In genomic region chr10:67302701-67303100, GRCh38 we compare ENCODE assay signal across 31 cellular contexts.
"Had no signal": no experiment of that assay in that cellular context is flagged by ENCODE, and none has a peak within 500 bp of the region (broad histone marks: within the 10 kb centered on the region; RNA-seq: fewer than 3 reads in every experiment).

No MANE protein-coding gene starts in this region.

- H3K4me3 Mint-ChIP-seq: naive thymus-derived CD8-positive, alpha-beta T cell; natural killer cell treated with Interleukin-12 subunit alpha and Interleukin-12 subunit beta and Interleukin-15 and Interleukin-18, amount 100 ng/mL, for 72 hours; nephron progenitor cell; neural crest cell; stimulated activated effector memory CD8-positive, alpha-beta T cell treated with anti-CD3 and anti-CD28 coated beads, Interleukin-12 subunit alpha, Interleukin-12 subunit beta, amount 100 ng/mL, for 72 hours; stimulated activated naive B cell treated with anti-CD40 and anti-IgM and Interleukin-4, amounts not matched to agents 10 μg/mL and 1 μg/mL and 100 μg/mL, for 72 hours; stimulated activated naive CD8-positive, alpha-beta T cell treated with anti-CD3 and anti-CD28 coated beads, Interleukin-15, amount 100 ng/mL, for 72 hours; type B pancreatic cell had no signal

- H3K27ac ChIP-seq: neutrophil, ovary, parathyroid adenoma, psoas muscle, right lobe of liver, sigmoid colon, suprapubic skin, testis, tibial artery, transverse colon, upper lobe of right lung, uterus had no signal

- H3K4me3 ChIP-seq: ovary, psoas muscle, right lobe of liver, sigmoid colon, suprapubic skin, testis, tibial artery, transverse colon, upper lobe of right lung, uterus had no signal

- H3K36me3 Mint-ChIP-seq: natural killer cell treated with Interleukin-12 subunit alpha and Interleukin-12 subunit beta and Interleukin-15 and Interleukin-18, amount 100 ng/mL, for 72 hours; stimulated activated effector memory CD8-positive, alpha-beta T cell treated with anti-CD3 and anti-CD28 coated beads, Interleukin-12 subunit alpha, Interleukin-12 subunit beta, amount 100 ng/mL, for 72 hours; stimulated activated naive B cell treated with anti-CD40 and anti-IgM and Interleukin-4, amounts not matched to agents 10 μg/mL and 1 μg/mL and 100 μg/mL, for 72 hours; type B pancreatic cell had no signal

- DNase-seq: naive thymus-derived CD8-positive, alpha-beta T cell; nephron progenitor cell; nucleus accumbens; ovary; posterior cingulate gyrus; psoas muscle; right cardiac atrium; right lobe of liver; sigmoid colon; small intestine; stimulated activated CD4-positive, alpha-beta T cell treated with anti-CD3 and anti-CD28 coated beads, Interleukin-15, amount 100 ng/mL, for 24 hours; stimulated activated CD4-positive, alpha-beta T cell treated with anti-CD3 and anti-CD28 coated beads, Interleukin-2, amount 100 ng/mL, for 24 hours; stimulated activated CD4-positive, alpha-beta T cell treated with anti-CD3 and anti-CD28 coated beads, Interleukin-2, amount 100 ng/mL, for 48 hours; stimulated activated CD4-positive, alpha-beta T cell treated with anti-CD3 and anti-CD28 coated beads, Interleukin-4, amount 100 ng/mL, for 24 hours; stimulated activated naive B cell treated with anti-CD40 and anti-IgM and Interleukin-4, amounts not matched to agents 10 μg/mL and 1 μg/mL and 100 μg/mL, for 72 hours; stimulated activated naive CD8-positive, alpha-beta T cell treated with anti-CD3 and anti-CD28 coated beads, Interleukin-15, amount 100 ng/mL, for 72 hours; stimulated activated naive CD8-positive, alpha-beta T cell treated with anti-CD3 and anti-CD28 coated beads, Interleukin-15, Interleukin-2, amounts not matched to agents 100 U/mL and 50 U/mL, for 24 hours; substantia nigra; testis; tibial artery; transverse colon; upper lobe of right lung; uterus had no signal

- H3K36me3 ChIP-seq: neutrophil, ovary, right lobe of liver, sigmoid colon, suprapubic skin, tibial artery, transverse colon, upper lobe of right lung, uterus had no signal

- H3K9me3 Mint-ChIP-seq: stimulated activated naive B cell treated with anti-CD40 and anti-IgM and Interleukin-4, amounts not matched to agents 10 μg/mL and 1 μg/mL and 100 μg/mL, for 72 hours had no signal

- H3K9me3 ChIP-seq: neutrophil, ovary, psoas muscle, right lobe of liver, sigmoid colon, suprapubic skin, testis, tibial artery, transverse colon, upper lobe of right lung, uterus had no signal

- H3K4me1 Mint-ChIP-seq: naive thymus-derived CD8-positive, alpha-beta T cell; neural crest cell; stimulated activated effector memory CD8-positive, alpha-beta T cell treated with anti-CD3 and anti-CD28 coated beads, Interleukin-12 subunit alpha, Interleukin-12 subunit beta, amount 100 ng/mL, for 72 hours; stimulated activated naive B cell treated with anti-CD40 and anti-IgM and Interleukin-4, amounts not matched to agents 10 μg/mL and 1 μg/mL and 100 μg/mL, for 72 hours; stimulated activated naive CD8-positive, alpha-beta T cell treated with anti-CD3 and anti-CD28 coated beads, Interleukin-15, amount 100 ng/mL, for 72 hours had no signal

- H3K27ac Mint-ChIP-seq: naive thymus-derived CD8-positive, alpha-beta T cell; natural killer cell treated with Interleukin-12 subunit alpha and Interleukin-12 subunit beta and Interleukin-15 and Interleukin-18, amount 100 ng/mL, for 72 hours; nephron progenitor cell; progenitor cell of endocrine pancreas; stimulated activated effector memory CD8-positive, alpha-beta T cell treated with anti-CD3 and anti-CD28 coated beads, Interleukin-12 subunit alpha, Interleukin-12 subunit beta, amount 100 ng/mL, for 72 hours; stimulated activated naive B cell treated with anti-CD40 and anti-IgM and Interleukin-4, amounts not matched to agents 10 μg/mL and 1 μg/mL and 100 μg/mL, for 72 hours; type B pancreatic cell had no signal

- H3K4me1 ChIP-seq: parathyroid adenoma, psoas muscle, right lobe of liver, sigmoid colon, suprapubic skin, testis, tibial artery, transverse colon, upper lobe of right lung, uterus had no signal

- H3K27me3 ChIP-seq: neutrophil, ovary, right lobe of liver, sigmoid colon, suprapubic skin, testis, tibial artery, transverse colon, upper lobe of right lung, uterus had no signal

- ATAC-seq: naive thymus-derived CD8-positive, alpha-beta T cell; natural killer cell treated with Interleukin-12 subunit alpha and Interleukin-12 subunit beta and Interleukin-15 and Interleukin-18, amount 100 ng/mL, for 72 hours; psoas muscle; right cardiac atrium; right lobe of liver; stimulated activated effector memory CD8-positive, alpha-beta T cell treated with anti-CD3 and anti-CD28 coated beads, Interleukin-12 subunit alpha, Interleukin-12 subunit beta, amount 100 ng/mL, for 72 hours; stimulated activated naive B cell treated with anti-CD40 and anti-IgM and Interleukin-4, amounts not matched to agents 10 μg/mL and 1 μg/mL and 100 μg/mL, for 72 hours; stimulated activated naive CD8-positive, alpha-beta T cell treated with anti-CD3 and anti-CD28 coated beads, Interleukin-15, amount 100 ng/mL, for 72 hours; stimulated activated naive CD8-positive, alpha-beta T cell treated with anti-CD3 and anti-CD28 coated beads, Interleukin-15, Interleukin-2, amounts not matched to agents 100 U/mL and 50 U/mL, for 24 hours; upper lobe of right lung had no signal

- H3K27me3 Mint-ChIP-seq: naive thymus-derived CD8-positive, alpha-beta T cell; natural killer cell treated with Interleukin-12 subunit alpha and Interleukin-12 subunit beta and Interleukin-15 and Interleukin-18, amount 100 ng/mL, for 72 hours; progenitor cell of endocrine pancreas; stimulated activated naive B cell treated with anti-CD40 and anti-IgM and Interleukin-4, amounts not matched to agents 10 μg/mL and 1 μg/mL and 100 μg/mL, for 72 hours; type B pancreatic cell had no signal
